Comparison of ENCODE assay signal across 8 cellular contexts in genomic region chr12:53231859-53232640, GRCh38. TPM values are rescaled to one million over a fixed set of nuclear protein-coding genes. Genes with fewer than 3 reads are reported as not detected.
A peak's percentile ranks its signal among the peaks of the same experiment; 100 is the strongest.
DNase-seq lines count a peak whose midpoint lies in the region; ATAC-seq, FAIRE-seq and TF ChIP-seq lines count a peak whose summit lies in the region.

RARG (minus strand) TSS chr12:53232209; CDS start chr12:53227545, 4,664 bp downstream.

- POLR2A ChIA-PET in GM12878 (lab: Charles Lee): interaction anchor here (1.4 kb wide), 1 partner anchor 23 kb away, joined by 4 read pairs; no protein-coding TSS in a partner anchor

- CTCF ChIA-PET in GM12878 (lab: Yijun Ruan, JAX): interaction anchor here (0.5 kb wide), 1 partner anchor 56 kb away, joined by 3 read pairs; no protein-coding TSS in a partner anchor

- SMC1A ChIA-PET in GM12878 (lab: Charles Lee; ENCODE audit: uncharacterized antibody, unreplicated experiment): interaction anchor here (0.7 kb wide), 1 partner anchor 276 kb away, joined by 3 read pairs; no protein-coding TSS in a partner anchor

- TF ChIP-seq RAD21 in GM12878 (IDR thresholded peaks at IDR 0.05; ENCODE audit: insufficient read depth, low read depth, low read length): no peak

- no peaks in the 10 kb centered on the region for H3K9me3 ChIP-seq in GM12878 (replicated peaks; ENCODE audit: control insufficient read depth, insufficient read depth, low read length)
- no peaks in the 10 kb centered on the region for H3K9me3 ChIP-seq in hepatocyte (ENCODE audit: low read depth)
- no peaks in the 10 kb centered on the region for H3K9me3 ChIP-seq in skeletal muscle satellite cell (replicated peaks; ENCODE audit: low read length)

- RAD21 ChIA-PET in GM12878 (lab: Charles Lee; ENCODE audit: unreplicated experiment): no interaction called here

- no peak for TF ChIP-seq CTCF in HFF-Myc (IDR thresholded peaks at IDR 0.05; ENCODE audit: low read depth, low read length, missing control alignments)
- peak in 1 of 3 experiments; percentile 17; a peak in 1 of 6 replicates for TF ChIP-seq CTCF in GM12878 (IDR thresholded peaks at IDR 0.05 in 2 of 3, conservative IDR thresholded peaks at IDR 0.05 in 1 of 3; ENCODE audit: control insufficient read depth in 2 of 3, extremely low read depth in 1 of 3, insufficient read depth in 1 of 3, low read depth in 3 of 3, low read length in 3 of 3)
- TF ChIP-seq CTCF in hepatocyte (IDR thresholded peaks at IDR 0.05; ENCODE audit: poor library complexity): no peak

- H3K27me3 ChIP-seq in GM12878 (replicated peaks in 1 of 2; ENCODE audit: control insufficient read depth in 2 of 2, insufficient read depth in 2 of 2, low read length in 1 of 2): peaks cover 0 to 6% of the 10 kb centered on the region in 2 experiments; a peak in 2 of 4 replicates
- no peaks in the 10 kb centered on the region for H3K27me3 ChIP-seq in hepatocyte
- peaks cover 12% of the 10 kb centered on the region for H3K27me3 ChIP-seq in skeletal muscle satellite cell (ENCODE audit: control insufficient read depth, insufficient read depth, low read length)

- H3K27ac ChIP-seq in GM12878 (ENCODE audit: control insufficient read depth, insufficient read depth) (no peak within 1 kb of the TSS), hepatocyte (peak within 1 kb of the TSS; percentile 92)

- H3K9me2 ChIP-seq in hepatocyte (replicated peaks; ENCODE audit: insufficient read depth): no peaks in the 10 kb centered on the region

- no peak for FAIRE-seq in GM12878 (lab: Jason Lieb, UNC)

- H3K9ac ChIP-seq in GM12878 (ENCODE audit: control insufficient read depth, insufficient read depth, low read length) (no peak within 1 kb of the TSS), skeletal muscle satellite cell (ENCODE audit: low read depth, low read length) (peak within 1 kb of the TSS; percentile 79)

- TF ChIP-seq EP300 in GM12878 (IDR thresholded peaks at IDR 0.05; ENCODE audit: borderline replicate concordance in 1 of 2, control insufficient read depth in 1 of 2, low read depth in 2 of 2, low read length in 2 of 2): no peak

- peak within 1 kb of the TSS; percentile 62 for H3K4me3 ChIP-seq in HFF-Myc (replicated peaks; ENCODE audit: low read depth, low read length)
- H3K4me3 ChIP-seq in GM12878: peak within 1 kb of the TSS; percentile 43
- H3K4me3 ChIP-seq in hepatocyte: peak within 1 kb of the TSS; percentile 75
- H3K4me3 ChIP-seq in skeletal muscle satellite cell (ENCODE audit: low read length): peak within 1 kb of the TSS; percentile 78

- no peaks in the 10 kb centered on the region for H3K79me2 ChIP-seq in GM12878 (ENCODE audit: control insufficient read depth, insufficient read depth, low read length)
- H3K79me2 ChIP-seq in hepatocyte: peaks cover 11% of the 10 kb centered on the region

- in situ Hi-C loops in GM12878 (cut with MboI): no loop called here

- TF ChIP-seq POLR2A in GM12878 (IDR thresholded peaks at IDR 0.05; ENCODE audit: low read depth, low read length): no peak

- no peaks in the 10 kb centered on the region for H3K36me3 ChIP-seq in GM12878 (ENCODE audit: control insufficient read depth in 2 of 2, insufficient read depth in 2 of 2, low read length in 1 of 2)
- no peaks in the 10 kb centered on the region for H3K36me3 ChIP-seq in hepatocyte (replicated peaks; ENCODE audit: insufficient read depth, low read depth)
- peaks cover 3% of the 10 kb centered on the region for H3K36me3 ChIP-seq in skeletal muscle satellite cell (ENCODE audit: insufficient read depth, low read length)

- DNase-seq in AG20443 (ENCODE audit: low spot score) (peak; percentile 92), HFF-Myc (ENCODE audit: extremely low read depth, low read depth) (no peak), GM12878 (ENCODE audit: low read depth, low spot score) (no peak), hepatocyte (ENCODE audit: low spot score) (peak; percentile 81)

- intact Hi-C loops in T-helper 2 cell treated with Interferon-gamma antibody and Interleukin-4, amounts not matched to agents 100 ng/mL and 5 ng/mL, for 36 hours (cut with micrococcal nuclease): loop anchor here (1.0 kb wide), 1 partner anchor 12 kb away; no protein-coding TSS in a partner anchor
- intact Hi-C loops in GM12878 (cut with micrococcal nuclease; ENCODE audit: unreplicated experiment): no loop called here

- H3K4me2 ChIP-seq in GM12878 (ENCODE audit: control insufficient read depth, insufficient read depth) (peak within 1 kb of the TSS; percentile 85), hepatocyte (peak within 1 kb of the TSS; percentile 94), skeletal muscle satellite cell (ENCODE audit: low read length) (peak within 1 kb of the TSS; percentile 93)

- H4K20me1 ChIP-seq in GM12878 (ENCODE audit: control insufficient read depth, insufficient read depth): no peaks in the 10 kb centered on the region
- H4K20me1 ChIP-seq in hepatocyte (ENCODE audit: insufficient read depth, poor library complexity, severe bottlenecking): no peaks in the 10 kb centered on the region

- peak; percentile 83 for ATAC-seq in GM12878
- ATAC-seq in GM18907 (IDR thresholded peaks at IDR 0.05; ENCODE audit: unreplicated experiment): no peak
- ATAC-seq in GM21825 (IDR thresholded peaks at IDR 0.05; ENCODE audit: unreplicated experiment): no peak

- H3K4me1 ChIP-seq in GM12878 (ENCODE audit: control insufficient read depth, insufficient read depth, low read length) (peaks cover 22% of the 10 kb centered on the region), hepatocyte (ENCODE audit: insufficient read depth) (peaks cover 28% of the 10 kb centered on the region), skeletal muscle satellite cell (ENCODE audit: control insufficient read depth, insufficient read depth, low read length) (peaks cover 32% of the 10 kb centered on the region)

- 4% methylated on average over 23 of the region's 51 CpGs for WGBS in GM12878 (ENCODE audit: insufficient coverage, insufficient replicate concordance, low lambda C conversion rate, missing lambda C conversion rate)
- WGBS in hepatocyte (ENCODE audit: low lambda C conversion rate, missing lambda C conversion rate): 3% methylated on average over 16 of the region's 51 CpGs

- BruUV-seq in GM12878 (replicated peaks; lab: Mats Ljungman, UMichigan): no TSS peak

- peak within 1 kb of the TSS; percentile 53 for H2AFZ ChIP-seq in GM12878 (ENCODE audit: control insufficient read depth, low read depth, low read length)
- H2AFZ ChIP-seq in hepatocyte: peak within 1 kb of the TSS; percentile 29

TF ChIP-seq in GM12878, 131 proteins besides CTCF, POLR2A, EP300 and RAD21 (continues in another document):
- TF ChIP-seq CBFB (IDR thresholded peaks at IDR 0.05; ENCODE audit: low read depth): no peak
- TF ChIP-seq YY1 (IDR thresholded peaks at IDR 0.05; ENCODE audit: low read depth, low read length): peak; percentile 13; the same call in 1 of the 2 replicates
- TF ChIP-seq SMARCA5 (IDR thresholded peaks at IDR 0.05): 0 out of 2 replicates have a peak, but pooled peaks have one; percentile 31
- TF ChIP-seq RAD51 (IDR thresholded peaks at IDR 0.05): 0 out of 2 replicates have a peak, but pooled peaks have one; percentile 21
- TF ChIP-seq EGR1 (IDR thresholded peaks at IDR 0.05; ENCODE audit: borderline replicate concordance in 1 of 2, low read depth in 2 of 2, low read length in 2 of 2): 0 out of 3 replicates have a peak, but pooled peaks of 1 of the 2 experiments have one; percentile 14
- TF ChIP-seq USF1 (IDR thresholded peaks at IDR 0.05; ENCODE audit: borderline replicate concordance, extremely low read length, insufficient read depth, low read depth, low read length): peak; percentile 55
- no peak for TF ChIP-seq HCFC1 (IDR thresholded peaks at IDR 0.05; ENCODE audit: low read length)
- peak in 1 of 2 experiments; percentile 58; a peak in 1 of 4 replicates for TF ChIP-seq BHLHE40 (IDR thresholded peaks at IDR 0.05; ENCODE audit: borderline replicate concordance in 1 of 2, low read depth in 2 of 2, low read length in 1 of 2)
- TF ChIP-seq KAT2A (conservative IDR thresholded peaks at IDR 0.05; ENCODE audit: control insufficient read depth, low read depth, low read length): no peak
- TF ChIP-seq IRF4 (IDR thresholded peaks at IDR 0.05; ENCODE audit: low read depth, low read length): no peak
- 0 out of 2 replicates have a peak, but pooled peaks have one; percentile 29 for TF ChIP-seq CHD2 (IDR thresholded peaks at IDR 0.05; ENCODE audit: borderline replicate concordance, low read depth, low read length)
- no peak for TF ChIP-seq NR2F1 (conservative IDR thresholded peaks at IDR 0.05)
- peak; percentile 47; the same call in 1 of the 2 replicates for TF ChIP-seq DPF2 (IDR thresholded peaks at IDR 0.05)
- peak; percentile 56; the same call in 1 of the 2 replicates for TF ChIP-seq IKZF1 (conservative IDR thresholded peaks at IDR 0.05)

RNA-seq across cellular contexts. Expression of gene RARG, which starts in this region (rescaled TPM):
- total RNA-seq in T-helper 2 cell treated with Interferon-gamma antibody and Interleukin-4, amounts not matched to agents 100 ng/mL and 5 ng/mL, for 36 hours: 47.6 and 49.0 TPM in 2 replicates
- total RNA-seq in GM12878 (2013; cell fraction: nucleolus; rRNA removed): 12.2 and 13.4 TPM in 2 replicates
- 3.4 and 4.0 TPM in 2 replicates for total RNA-seq in GM12878 (2014; rRNA removed)
- 3.0 and 3.9 TPM in 2 replicates for total RNA-seq in GM12878 (2014; rRNA removed; fragmentation: Illumina TruSeq; extraction: Trizol)
- total RNA-seq in GM12878 (2021): 7.3 and 8.7 TPM in 2 replicates
- 0.72 TPM for polyA plus RNA-seq in GM12878 (2011; ENCODE audit: low read depth)
- 4.5 and 8.1 TPM in 2 replicates for polyA plus RNA-seq in GM12878 (2011; rRNA removed)
- 9.2 and 13.2 TPM in 2 replicates for polyA plus RNA-seq in GM12878 (2011; cell fraction: cytosol; rRNA removed)
- polyA plus RNA-seq in GM12878 (2011; cell fraction: nucleus; rRNA removed): 34.2 and 38.3 TPM in 2 replicates
- 2.5 and 2.9 TPM in 2 replicates for polyA plus RNA-seq in GM12878 (2012)
- polyA plus RNA-seq in GM12878 (2014; fragmentation: Illumina TruSeq; extraction: Trizol): 2.6 and 4.2 TPM in 2 replicates
- under 1 TPM; 0.27 to 0.60 TPM for polyA plus RNA-seq in GM12878 (2014; fragmentation: Nextera tagmentation; extraction: Ambion mirVana)
- 7.2 and 8.0 TPM in 2 replicates for polyA plus RNA-seq in GM12878 (2014; rRNA removed)
- polyA plus RNA-seq in GM12878 (2016; fragmentation: Nextera tagmentation; extraction: Ambion mirVana): 1 to 10 TPM; 3.8 to 6.0 TPM
- polyA minus RNA-seq in GM12878 (2011; rRNA and poly(A)+ RNA removed): 12.3 and 13.9 TPM in 2 replicates
- polyA minus RNA-seq in GM12878 (2011; cell fraction: cytosol; rRNA and poly(A)+ RNA removed): 7.5 and 8.3 TPM in 2 replicates
- polyA minus RNA-seq in GM12878 (2011; cell fraction: nucleus; rRNA and poly(A)+ RNA removed): 9.1 and 18.5 TPM in 2 replicates
- 15.1 and 20.9 TPM in 2 replicates for total RNA-seq in hepatocyte
- polyA plus RNA-seq in hepatocyte: 24.7 and 28.1 TPM in 2 replicates
- total RNA-seq in skeletal muscle satellite cell (2012; rRNA removed): 17.7 and 21.8 TPM in 2 replicates

Comparison
In these comparisons a context has a peak if more than half of its experiments do, and no peak if none do; other contexts are left out.
1. DNase-seq: peak in AG20443 (single experiment) and hepatocyte (single experiment); none in HFF-Myc (single experiment) and GM12878 (single experiment).
2. Peak in every context shown above with its lines, with median percentiles within 50 percentile points of each other: H3K4me3 ChIP-seq and H3K4me2 ChIP-seq.